In genomic region chr14:49692895-49693737, GRCh38 we compare ENCODE assay signal across 8 cellular contexts. TPM values are rescaled to one million over a fixed set of nuclear protein-coding genes. Genes with fewer than 3 reads are reported as not detected.
DNase-seq lines count a peak whose midpoint lies in the region; ATAC-seq, FAIRE-seq and TF ChIP-seq lines count a peak whose summit lies in the region.

Gene KLHDC1 (plus strand): TSS chr14:49693120. CDS start chr14:49693195, 75 bp downstream.

- H3K36me3 Mint-ChIP-seq in activated B cell treated with CpG ODN at 0.5 μM for 24 hours (ENCODE audit: low read depth), result peaks cover 4% of the 10 kb centered on the region

- CTCF ChIA-PET in activated B cell treated with CpG ODN at 0.5 μM for 24 hours (lab: Charles Lee), result no interaction called here

- FAIRE-seq in bronchial epithelial cell (lab: Jason Lieb, UNC), result no peak

- TF ChIP-seq CTCF in activated B cell treated with CpG ODN at 0.5 μM for 24 hours (IDR thresholded peaks at IDR 0.05) (no peak), bronchial epithelial cell (IDR thresholded peaks at IDR 0.05; ENCODE audit: insufficient read depth, low read length, severe bottlenecking) (no peak), spleen (IDR thresholded peaks at IDR 0.05 in 8 of 11, conservative IDR thresholded peaks at IDR 0.05 in 3 of 11) (no peak)

- DNase-seq in SIG-M5 treated with dmso at 0.1 percent for 504 hours (lab: John Stamatoyannopoulos, UW; ENCODE audit: unreplicated experiment), result peak; percentile 71
- no peak for DNase-seq in SIG-M5 (lab: John Stamatoyannopoulos, UW)
- DNase-seq in NCI-H2171 (lab: John Stamatoyannopoulos, UW), result peak; percentile 53
- peak; percentile 74 for DNase-seq in activated B cell treated with CpG ODN at 0.5 μM for 24 hours
- peak; percentile 47 for DNase-seq in bronchial epithelial cell (ENCODE audit: low read depth)
- DNase-seq in iris pigment epithelial cell (ENCODE audit: low read depth), result peak; percentile 77
- DNase-seq in spleen, result peak; percentile 97

- peaks cover 4 to 48% (median 23%) of the 10 kb centered on the region in 6 donors for H3K4me1 ChIP-seq in spleen

- H3K9me3 ChIP-seq in spleen, result no peaks in the 10 kb centered on the region

- H3K36me3 ChIP-seq in bronchial epithelial cell (ENCODE audit: control insufficient read depth, insufficient read depth, low read length) (no peaks in the 10 kb centered on the region), spleen (no peaks in the 10 kb centered on the region)

- ATAC-seq in HG03064 (IDR thresholded peaks at IDR 0.05; ENCODE audit: low read depth, unreplicated experiment) (peak; percentile 66), activated B cell treated with CpG ODN at 0.5 μM for 24 hours (ENCODE audit: low read depth) (peak; percentile 80)

- no peaks in the 10 kb centered on the region for H3K27me3 Mint-ChIP-seq in activated B cell treated with CpG ODN at 0.5 μM for 24 hours

- intact Hi-C loops in activated B cell treated with CpG ODN at 0.5 μM for 24 hours (cut with micrococcal nuclease), result loop anchor here (1.0 to 5.0 kb wide), 7 partner anchors 59 to 619 kb away; partner anchors contain the start of genes DMAC2L, KLHDC2, L2HGDH and MGAT2
- intact Hi-C loops in spleen (cut with DNase I; ENCODE audit: low total_unique reads), result loop anchor here (10.0 kb wide), 1 partner anchor 72 kb away; the partner anchor contains the start of gene KLHDC2

- peaks cover 24% of the 10 kb centered on the region for H3K4me1 Mint-ChIP-seq in activated B cell treated with CpG ODN at 0.5 μM for 24 hours

- H3K27ac ChIP-seq in spleen, result peak within 1 kb of the TSS; percentile 90 to 97 (median 94)

- WGBS in spleen, 5 donors, result 0 to 1% (median 0%) methylated on average over 48 to 85 of the region's 85 CpGs

- H3K27me3 ChIP-seq in bronchial epithelial cell (ENCODE audit: control insufficient read depth, insufficient read depth, low read length), result no peaks in the 10 kb centered on the region
- no peaks in the 10 kb centered on the region for H3K27me3 ChIP-seq in spleen (replicated peaks in 1 of 7)

- H3K4me3 ChIP-seq in bronchial epithelial cell (ENCODE audit: low read depth, low read length) (peak within 1 kb of the TSS; percentile 89), spleen (peak within 1 kb of the TSS; percentile 45 to 92 (median 68))

- H3K27ac Mint-ChIP-seq in activated B cell treated with CpG ODN at 0.5 μM for 24 hours, result peak within 1 kb of the TSS; percentile 84

- POLR2A ChIA-PET in activated B cell treated with CpG ODN at 0.5 μM for 24 hours (lab: Charles Lee), result interaction anchor here (0.6 to 3.0 kb wide), 12 partner anchors 8 to 130 kb away, joined by 3 to 24 read pairs (median 4); partner anchors contain the start of genes KLHDC2, LRR1, MGAT2 and RPL36AL

- no peaks in the 10 kb centered on the region for H3K9me3 Mint-ChIP-seq in activated B cell treated with CpG ODN at 0.5 μM for 24 hours

- H3K4me3 Mint-ChIP-seq in activated B cell treated with CpG ODN at 0.5 μM for 24 hours, result peak within 1 kb of the TSS; percentile 83

- peak; percentile 27 to 92 (median 64) for TF ChIP-seq POLR2A in spleen (IDR thresholded peaks at IDR 0.05)

RNA-seq across cellular contexts. Expression of gene KLHDC1, which starts in this region (rescaled TPM):
- total RNA-seq in activated B cell treated with CpG ODN at 0.5 μM for 24 hours (5.7 and 6.9 TPM in 2 replicates), bronchial epithelial cell (0.90 and 1.1 TPM in 2 replicates), spleen (10 to 100 TPM in 4 of 7 donors, 1 to 10 TPM in 3; 5.9 to 12.8 (median 10.2) TPM)
- polyA plus RNA-seq in spleen, result 1 to 10 TPM; 3.1 to 4.3 (median 3.2) TPM
